ENCODE assay signal across 7 cellular contexts in the genomic region with DNA sequence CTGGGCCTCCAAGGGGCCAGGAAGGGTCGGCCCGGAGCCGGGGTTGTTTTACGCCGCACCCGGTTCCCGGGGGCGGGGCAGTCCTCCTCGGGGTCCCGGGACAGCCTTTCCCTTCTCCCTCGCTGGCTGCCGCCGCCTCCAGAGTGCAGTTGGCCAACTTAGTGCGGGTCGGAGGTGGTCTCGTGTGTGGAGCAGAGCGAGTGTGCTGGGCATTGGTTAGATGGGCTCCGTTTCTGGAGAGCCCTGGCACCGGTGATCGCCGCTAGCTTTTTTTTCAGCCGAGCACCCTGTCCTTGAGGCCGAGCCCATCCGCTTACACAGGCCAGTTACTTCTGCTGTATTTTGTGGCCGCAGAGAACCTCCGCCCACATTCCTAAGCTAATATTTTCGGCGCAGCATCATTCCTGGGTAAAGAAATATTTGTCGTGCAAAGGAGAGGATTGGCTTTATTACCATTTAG. TPM values are rescaled to one million over a fixed set of nuclear protein-coding genes. Genes with fewer than 3 reads are reported as not detected.
DNase-seq lines count a peak whose midpoint lies in the region; ATAC-seq and TF ChIP-seq lines count a peak whose summit lies in the region.

No MANE protein-coding gene starts in this region.

- CTCF ChIA-PET in T-cell (lab: Charles Lee), result interaction anchor here in 1 of 2 donors (0.8 to 2.7 kb wide), 2 partner anchors 48 to 53 kb away, joined by 4 to 8 read pairs; no protein-coding TSS in a partner anchor

- peak overlapping the region in 1 of 2 donors; percentile 61 for H3K9ac ChIP-seq in mucosa of rectum (ENCODE audit: low read depth in 1 of 2, low read length in 2 of 2)

- POLR2A ChIA-PET in T-cell (lab: Charles Lee), result interaction anchor here in 1 of 2 donors (1.0 to 2.7 kb wide), 2 partner anchors 38 to 48 kb away, joined by 3 to 9 read pairs; a partner anchor contains a TSS

- peak overlapping the region in 1 of 2 donors; percentile 17 for H3K27ac ChIP-seq in mucosa of rectum (ENCODE audit: low read depth in 2 of 2, low read length in 2 of 2)

- H3K9me3 ChIP-seq in mucosa of rectum (ENCODE audit: control insufficient read depth in 2 of 2, low read length in 2 of 2), result no peaks in the 10 kb centered on the region

- no peaks in the 10 kb centered on the region for H3K36me3 Mint-ChIP-seq in T-cell
- peaks cover 4% of the 10 kb centered on the region for H3K36me3 Mint-ChIP-seq in endothelial cell (ENCODE audit: low read depth, unreplicated experiment)

- DNase-seq in ELR (ENCODE audit: low read depth) (peak; percentile 90), T-cell (no peak), endothelial cell (ENCODE audit: low spot score) (peak; percentile 53), head of caudate nucleus (no peak)

- peaks cover 0 to 4% of the 10 kb centered on the region in 2 donors for H3K36me3 ChIP-seq in mucosa of rectum (ENCODE audit: control insufficient read depth in 2 of 2, insufficient read depth in 2 of 2, low read length in 2 of 2)

- peaks cover 6 to 26% (median 10%) of the 10 kb centered on the region in 3 donors for H3K4me1 Mint-ChIP-seq in T-cell
- H3K4me1 Mint-ChIP-seq in endothelial cell (ENCODE audit: unreplicated experiment), result peaks cover 2% of the 10 kb centered on the region

- peaks cover 6 to 7% of the 10 kb centered on the region in 2 donors for H3K4me1 ChIP-seq in mucosa of rectum (ENCODE audit: control insufficient read depth in 2 of 2, insufficient read depth in 2 of 2, low read length in 2 of 2)

- no peaks in the 10 kb centered on the region for H3K27me3 ChIP-seq in mucosa of rectum (ENCODE audit: control insufficient read depth in 2 of 2, insufficient read depth in 2 of 2, low read length in 2 of 2)

- H3K27ac Mint-ChIP-seq in T-cell (no peak overlapping the region), endothelial cell (ENCODE audit: unreplicated experiment) (no peak overlapping the region)

- H3K4me3 ChIP-seq in mucosa of rectum (ENCODE audit: low read length in 2 of 2), result peak overlapping the region; percentile 69 to 75

- H3K27me3 Mint-ChIP-seq in T-cell, result peaks cover 8% of the 10 kb centered on the region in 2 donors
- no peaks in the 10 kb centered on the region for H3K27me3 Mint-ChIP-seq in endothelial cell (ENCODE audit: unreplicated experiment)

- H3K9me3 Mint-ChIP-seq in T-cell (no peaks in the 10 kb centered on the region), endothelial cell (ENCODE audit: unreplicated experiment) (no peaks in the 10 kb centered on the region)

- peak overlapping the region; percentile 68 to 76 (median 75) for H3K4me3 Mint-ChIP-seq in T-cell
- peak overlapping the region; percentile 87 for H3K4me3 Mint-ChIP-seq in endothelial cell (ENCODE audit: unreplicated experiment)

- no peak for TF ChIP-seq CTCF in endothelial cell (IDR thresholded peaks at IDR 0.05; ENCODE audit: unreplicated experiment)

- intact Hi-C loops in head of caudate nucleus (cut with DNase I), result no loop called here

- peak; percentile 22 for ATAC-seq in GM19463 (IDR thresholded peaks at IDR 0.05; ENCODE audit: unreplicated experiment)
- peak; percentile 7 for ATAC-seq in HG03558 (IDR thresholded peaks at IDR 0.05; ENCODE audit: extremely low read depth, unreplicated experiment)
- ATAC-seq in T-cell (replicated peaks in 1 of 4), result peak in 2 of 4 experiments; percentile 14 to 22

RNA-seq across cellular contexts. Expression of a gene that starts 0.6 kb away (rescaled TPM):
- total RNA-seq in T-cell (1 to 10 TPM in 1 of 5 donors, under 1 TPM in 4; 0.36 to 2.2 (median 0.76) TPM), endothelial cell (ENCODE audit: unreplicated experiment) (9.5 TPM)

RNA-seq across cellular contexts. Expression of a gene that starts 37.9 kb away (rescaled TPM):
- total RNA-seq in T-cell, result 1,000 to 10,000 TPM; 1,904 to 4,142 (median 3,956) TPM
- 1,903 TPM for total RNA-seq in endothelial cell (ENCODE audit: unreplicated experiment)

Comparison
In these comparisons a context has a peak if more than half of its experiments do, and no peak if none do; other contexts are left out.
1. DNase-seq: peak in ELR (single experiment) and endothelial cell (single experiment); none in T-cell (0 of 34) and head of caudate nucleus (0 of 42).